In genomic region chr11:26230021-26230420, GRCh38 we compare ENCODE assay signal across 33 cellular contexts.
DNase-seq lines count a peak whose midpoint lies in the region; TF ChIP-seq lines count a peak whose summit lies in the region.
"Had no signal": no experiment of that assay in that cellular context is flagged by ENCODE, and none has a peak within 500 bp of the region (broad histone marks: within the 10 kb centered on the region; RNA-seq: fewer than 3 reads in every experiment).

No MANE protein-coding gene starts in this region.

- POLR2A ChIA-PET in MCF 10A (lab: Yijun Ruan, JAX), result interaction anchor here (0.6 kb wide), 1 partner anchor 1465 kb away, joined by 3 read pairs; no protein-coding TSS in a partner anchor
- POLR2A ChIA-PET in GM10248 (lab: Yijun Ruan, JAX), result no interaction called here

- intact Hi-C loops in MCF 10A (cut with micrococcal nuclease), result no loop called here
- intact Hi-C loops in breast epithelium (cut with DNase I; ENCODE audit: low total_unique reads), result no loop called here

- no peak overlapping the region for H3K4me3 Mint-ChIP-seq in MCF 10A (ENCODE audit: unreplicated experiment)
- H3K4me3 Mint-ChIP-seq: activated CD4-positive, alpha-beta memory T cell treated with anti-CD3 and anti-CD28 coated beads, Interleukin-2, amount 10 ng/mL, durations not matched to agents 7 days and 5 days; activated naive CD4-positive, alpha-beta T cell treated with anti-CD3 and anti-CD28 coated beads, Interleukin-2, amount 10 ng/mL, durations not matched to agents 7 days and 5 days; immature natural killer cell; memory B cell; stimulated activated naive B cell treated with anti-CD40 and anti-IgM and Interleukin-4, amounts not matched to agents 10 μg/mL and 1 μg/mL and 100 μg/mL, for 72 hours; type B pancreatic cell had no signal

- H3K27ac Mint-ChIP-seq in MCF 10A (ENCODE audit: low read depth, unreplicated experiment), result peak overlapping the region; percentile 12
- H3K27ac Mint-ChIP-seq: activated CD4-positive, alpha-beta memory T cell treated with anti-CD3 and anti-CD28 coated beads, Interleukin-2, amount 10 ng/mL, durations not matched to agents 7 days and 5 days; activated naive CD4-positive, alpha-beta T cell treated with anti-CD3 and anti-CD28 coated beads, Interleukin-2, amount 10 ng/mL, durations not matched to agents 7 days and 5 days; immature natural killer cell; memory B cell; stimulated activated naive B cell treated with anti-CD40 and anti-IgM and Interleukin-4, amounts not matched to agents 10 μg/mL and 1 μg/mL and 100 μg/mL, for 72 hours; type B pancreatic cell had no signal

- BruUV-seq in MCF 10A (replicated peaks; lab: Mats Ljungman, UMichigan), result no TSS peak

- CTCF ChIA-PET in MCF 10A (lab: Yijun Ruan, JAX) (no interaction called here), GM10248 (lab: Yijun Ruan, JAX) (no interaction called here)

- DNase-seq in MCF 10A (ENCODE audit: unreplicated experiment) (no peak), breast epithelium (ENCODE audit: low spot score in 2 of 2) (no peak), choroid plexus epithelial cell (ENCODE audit: low read depth) (peak; percentile 43), fibroblast of villous mesenchyme (ENCODE audit: low read depth) (peak; percentile 18), activated gamma-delta T cell (lab: John Stamatoyannopoulos, UW) (no peak), GM10248 (ENCODE audit: extremely low spot score) (no peak), HuH-7.5 (ENCODE audit: low spot score) (no peak)
- DNase-seq in stimulated activated CD4-positive, alpha-beta T cell treated with anti-CD3 and anti-CD28 coated beads, Interleukin-1b, Interleukin-23, amount 100 ng/mL, for 48 hours, result no peak
- DNase-seq: 8988T; activated CD4-positive, alpha-beta memory T cell treated with anti-CD3 and anti-CD28 coated beads, Interleukin-2, amount 10 ng/mL, durations not matched to agents 7 days and 5 days; activated CD4-positive, alpha-beta T cell treated with anti-CD3 and anti-CD28 coated beads for 1 hour; activated CD8-positive, alpha-beta memory T cell treated with anti-CD3 and anti-CD28 coated beads, Interleukin-2, amount 50 U/mL, for 4 hours; activated naive CD4-positive, alpha-beta T cell treated with anti-CD3 and anti-CD28 coated beads, Interleukin-2, amount 10 ng/mL, durations not matched to agents 7 days and 5 days; adrenal gland; colonic mucosa; DMS79; effector memory CD4-positive, alpha-beta T cell; GDM1; immature natural killer cell; KBM-7; MG63; NCI-H1930; NCI-H2171 treated with DMSO at 0.1 percent for 48 hours; NCI-H510A treated with DMSO at 0.1 percent for 48 hours; ovary; stimulated activated naive B cell treated with anti-CD40 and anti-IgM and Interleukin-4, amounts not matched to agents 10 μg/mL and 1 μg/mL and 100 μg/mL, for 72 hours; T-helper 2 cell had no signal

- H3K36me3 ChIP-seq in breast epithelium, result no peaks in the 10 kb centered on the region
- H3K36me3 ChIP-seq: adrenal gland, cardiac muscle cell, colonic mucosa, esophagus muscularis mucosa, MG63, ovary had no signal

- peaks cover 16% of the 10 kb centered on the region for H3K4me1 Mint-ChIP-seq in MCF 10A (ENCODE audit: insufficient read depth, unreplicated experiment)
- H3K4me1 Mint-ChIP-seq: activated CD4-positive, alpha-beta memory T cell treated with anti-CD3 and anti-CD28 coated beads, Interleukin-2, amount 10 ng/mL, durations not matched to agents 7 days and 5 days; activated naive CD4-positive, alpha-beta T cell treated with anti-CD3 and anti-CD28 coated beads, Interleukin-2, amount 10 ng/mL, durations not matched to agents 7 days and 5 days; immature natural killer cell; memory B cell; stimulated activated naive B cell treated with anti-CD40 and anti-IgM and Interleukin-4, amounts not matched to agents 10 μg/mL and 1 μg/mL and 100 μg/mL, for 72 hours had no signal

- no peak overlapping the region for H3K4me3 ChIP-seq in breast epithelium
- no peak overlapping the region for H3K4me3 ChIP-seq in choroid plexus epithelial cell (ENCODE audit: low read depth, low read length)
- H3K4me3 ChIP-seq in fibroblast of villous mesenchyme (ENCODE audit: low read depth, low read length), result no peak overlapping the region
- H3K4me3 ChIP-seq: adrenal gland, cardiac muscle cell, colonic mucosa, esophagus muscularis mucosa, MG63, ovary, SK-N-MC, skin epidermis had no signal

- no peaks in the 10 kb centered on the region for H3K27me3 ChIP-seq in breast epithelium
- H3K27me3 ChIP-seq: adrenal gland, cardiac muscle cell, colonic mucosa, esophagus muscularis mucosa, MG63, ovary had no signal

- TF ChIP-seq CTCF in MCF 10A (IDR thresholded peaks at IDR 0.05; ENCODE audit: unreplicated experiment), result no peak
- TF ChIP-seq CTCF in breast epithelium (IDR thresholded peaks at IDR 0.05), result no peak
- no peak for TF ChIP-seq CTCF in choroid plexus epithelial cell (conservative IDR thresholded peaks at IDR 0.05; ENCODE audit: low read depth, low read length)
- TF ChIP-seq CTCF in fibroblast of villous mesenchyme (IDR thresholded peaks at IDR 0.05; ENCODE audit: insufficient read depth, low read depth, low read length), result no peak
- no peak for TF ChIP-seq CTCF in GM10248 (IDR thresholded peaks at IDR 0.05; ENCODE audit: control extremely low read depth, extremely low read depth, low read depth, missing control alignments)

- no peaks in the 10 kb centered on the region for H3K9me3 Mint-ChIP-seq in MCF 10A (ENCODE audit: unreplicated experiment)
- H3K9me3 Mint-ChIP-seq: memory B cell, type B pancreatic cell had no signal

- H3K27me3 Mint-ChIP-seq in MCF 10A (ENCODE audit: insufficient read depth, unreplicated experiment), result no peaks in the 10 kb centered on the region
- H3K27me3 Mint-ChIP-seq: activated CD4-positive, alpha-beta memory T cell treated with anti-CD3 and anti-CD28 coated beads, Interleukin-2, amount 10 ng/mL, durations not matched to agents 7 days and 5 days; activated naive CD4-positive, alpha-beta T cell treated with anti-CD3 and anti-CD28 coated beads, Interleukin-2, amount 10 ng/mL, durations not matched to agents 7 days and 5 days; memory B cell; stimulated activated naive B cell treated with anti-CD40 and anti-IgM and Interleukin-4, amounts not matched to agents 10 μg/mL and 1 μg/mL and 100 μg/mL, for 72 hours; type B pancreatic cell had no signal

- TF ChIP-seq POLR2A in breast epithelium (IDR thresholded peaks at IDR 0.05), result no peak

- no peaks in the 10 kb centered on the region for H3K9me3 ChIP-seq in breast epithelium
- H3K9me3 ChIP-seq: adrenal gland, colonic mucosa, esophagus muscularis mucosa, MG63, ovary had no signal

- H3K27ac ChIP-seq in breast epithelium, result no peak overlapping the region
- H3K27ac ChIP-seq: adrenal gland, cardiac muscle cell, colonic mucosa, esophagus muscularis mucosa, ovary, SK-N-MC, skin epidermis had no signal

- no peaks in the 10 kb centered on the region for H3K36me3 Mint-ChIP-seq in MCF 10A (ENCODE audit: insufficient read depth, unreplicated experiment)
- H3K36me3 Mint-ChIP-seq: activated naive CD4-positive, alpha-beta T cell treated with anti-CD3 and anti-CD28 coated beads, Interleukin-2, amount 10 ng/mL, durations not matched to agents 7 days and 5 days; immature natural killer cell; memory B cell; stimulated activated naive B cell treated with anti-CD40 and anti-IgM and Interleukin-4, amounts not matched to agents 10 μg/mL and 1 μg/mL and 100 μg/mL, for 72 hours; type B pancreatic cell had no signal

- H3K4me1 ChIP-seq in breast epithelium, result no peaks in the 10 kb centered on the region
- H3K4me1 ChIP-seq: adrenal gland, colonic mucosa had no signal

Comparison
In these comparisons a context has a peak if more than half of its experiments do, and no peak if none do; other contexts are left out.
1. DNase-seq: peak in choroid plexus epithelial cell (single experiment) and fibroblast of villous mesenchyme (single experiment); none in MCF 10A (single experiment), breast epithelium (0 of 2), stimulated activated CD4-positive, alpha-beta T cell treated with anti-CD3 and anti-CD28 coated beads, Interleukin-1b, Interleukin-23, amount 100 ng/mL, for 48 hours (single experiment), activated gamma-delta T cell (single experiment), GM10248 (single experiment) and HuH-7.5 (single experiment).